Comparison of ENCODE assay signal across 1 cellular context in the genomic region with DNA sequence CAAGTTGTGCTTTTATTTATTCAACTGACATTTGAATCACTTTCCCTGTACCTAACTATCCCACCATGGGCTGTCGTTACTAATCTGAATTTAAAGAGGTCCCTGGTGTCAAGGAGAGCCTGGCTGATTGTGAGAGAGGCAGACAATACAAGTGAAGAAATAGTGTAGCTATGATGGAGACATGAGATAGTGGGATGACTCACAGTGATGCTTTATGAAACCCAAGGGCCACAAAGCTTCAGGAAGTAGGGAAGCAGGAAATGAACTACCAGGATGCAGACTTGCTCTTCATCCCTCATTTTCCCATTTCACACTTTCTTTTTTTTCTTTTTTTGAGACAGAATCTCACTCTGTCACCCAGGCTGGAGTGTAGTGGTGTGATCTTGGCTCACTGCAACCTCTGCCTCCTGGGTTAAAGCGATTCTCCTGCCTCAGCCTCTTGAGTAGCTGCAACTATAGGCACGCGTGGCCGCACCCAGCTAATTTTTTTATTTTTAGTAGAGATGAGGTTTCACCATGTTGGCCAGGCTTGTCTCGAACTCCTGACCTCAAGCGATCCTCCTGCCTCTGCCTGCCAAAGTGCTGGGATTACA.
TF ChIP-seq lines count a peak whose summit lies in the region.
"Not testable (repeated sequence)": the region's sequence is repeated elsewhere in the genome, so short reads cannot be mapped to it uniquely, and the experiment has no call there.

No MANE protein-coding gene starts in this region.

TF ChIP-seq in K562, 482 proteins besides CTCF, POLR2A, EP300 and RAD21 (continued from another document):
- TF ChIP-seq FOSL1 (tag; conservative IDR thresholded peaks at IDR 0.05): peak; percentile 94
- TF ChIP-seq HDAC2 (IDR thresholded peaks at IDR 0.05): 0 out of 2 replicates have a peak, but pooled peaks have one; percentile 21
- TF ChIP-seq KDM1A (IDR thresholded peaks at IDR 0.05): peak; percentile 26 to 40; a peak in 1 of 4 replicates
- TF ChIP-seq GABPA (tag; conservative IDR thresholded peaks at IDR 0.05; ENCODE audit: low read depth): peak; percentile 38; the same call in 1 of the 2 replicates
- peak; percentile 15; the same call in 1 of the 2 replicates for TF ChIP-seq NCOR1 (IDR thresholded peaks at IDR 0.05)
- TF ChIP-seq JUN (IDR thresholded peaks at IDR 0.05; ENCODE audit: borderline replicate concordance, low read depth, low read length): peak; percentile 89
- TF ChIP-seq JUN (CRISPR knock-in tag; IDR thresholded peaks at IDR 0.05; ENCODE audit: borderline replicate concordance): not testable (repeated sequence)
- peak; percentile 36; the same call in 1 of the 2 replicates for TF ChIP-seq ATF7 (IDR thresholded peaks at IDR 0.05)
- TF ChIP-seq RCOR1 (IDR thresholded peaks at IDR 0.05; ENCODE audit: borderline replicate concordance in 1 of 2, low read depth in 2 of 2, low read length in 2 of 2): peak in 1 of 2 experiments; percentile 88; a peak in 2 of 4 replicates
- 0 out of 2 replicates have a peak, but pooled peaks have one; percentile 39 for TF ChIP-seq ETV1 (tag; conservative IDR thresholded peaks at IDR 0.05; ENCODE audit: low read depth)
- peak; percentile 34 to 57; a peak in 1 of 4 replicates for TF ChIP-seq TRIM24 (IDR thresholded peaks at IDR 0.05)
- peak; percentile 83; the same call in 1 of the 2 replicates for TF ChIP-seq SMARCA4 (IDR thresholded peaks at IDR 0.05)
- TF ChIP-seq FOS (IDR thresholded peaks at IDR 0.05; ENCODE audit: extremely low read depth, insufficient read length): peak; percentile 50
